In the genomic region with DNA sequence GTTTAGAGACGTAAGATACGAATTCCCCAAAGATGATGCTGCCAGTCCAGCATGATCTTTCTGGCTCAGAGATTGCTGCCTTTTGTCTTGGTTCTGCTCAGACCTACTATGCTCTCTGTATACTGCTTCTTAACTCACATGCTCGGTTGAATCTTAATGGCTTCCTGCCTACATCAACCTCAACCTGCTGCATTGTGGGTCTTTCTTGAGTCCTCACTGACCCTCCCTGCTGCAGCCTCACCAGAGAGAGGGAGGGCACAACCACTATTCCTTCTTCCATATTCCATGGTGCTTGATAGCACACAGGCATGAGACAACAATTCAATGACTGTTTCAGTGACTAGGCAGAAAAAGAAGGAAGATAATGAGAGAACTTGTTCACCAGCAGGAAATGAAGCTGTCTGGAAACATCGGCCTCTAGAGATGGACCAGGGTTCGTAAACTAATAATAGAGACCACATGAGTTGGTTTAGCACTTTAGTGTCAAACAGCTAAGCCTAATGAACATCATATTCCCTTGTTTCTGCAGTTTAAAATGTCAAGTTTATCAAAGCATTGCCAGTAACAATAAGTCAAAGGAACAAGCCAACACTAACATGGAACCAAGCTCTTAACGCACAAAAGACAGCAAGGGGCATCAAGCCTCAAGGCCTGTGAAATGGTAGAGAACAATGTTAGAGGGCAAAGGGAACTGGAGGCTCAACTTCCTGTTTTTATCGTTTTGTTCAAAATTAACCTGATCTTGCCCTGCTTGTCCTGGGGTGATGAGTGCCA, we compare ENCODE assay signal across 1 cellular context.
TF ChIP-seq lines count a peak whose summit lies in the region.

No MANE protein-coding gene starts in this region.

TF ChIP-seq in K562, 482 proteins besides CTCF, POLR2A, EP300 and RAD21 (continued from another document and continues in another):
- TF ChIP-seq JUND (IDR thresholded peaks at IDR 0.05; ENCODE audit: borderline replicate concordance, low read depth, low read length), result no peak
- peak; percentile 75; the same call in 2 of the 3 replicates for TF ChIP-seq JUND (tag; IDR thresholded peaks at IDR 0.05; ENCODE audit: borderline replicate concordance, low read depth, low read length)
- peak; percentile 73; the same call in 1 of the 2 replicates for TF ChIP-seq CUX1 (CRISPR knock-in tag; IDR thresholded peaks at IDR 0.05)
- TF ChIP-seq POLR3A (IDR thresholded peaks at IDR 0.05; ENCODE audit: borderline replicate concordance, extremely low read depth, insufficient read depth, insufficient read length), result no peak
- no peak for TF ChIP-seq STAG1 (CRISPR knock-in tag; IDR thresholded peaks at IDR 0.05; ENCODE audit: borderline replicate concordance)
- peak; percentile 84 for TF ChIP-seq EHMT2 (IDR thresholded peaks at IDR 0.05)
- TF ChIP-seq CXXC5 (CRISPR knock-in tag; IDR thresholded peaks at IDR 0.05), result 0 out of 2 replicates have a peak, but pooled peaks have one; percentile 44
- peak; percentile 71; the same call in 1 of the 2 replicates for TF ChIP-seq KLF6 (CRISPR knock-in tag; IDR thresholded peaks at IDR 0.05; ENCODE audit: borderline replicate concordance)
- TF ChIP-seq ZNF766 (CRISPR knock-in tag; conservative IDR thresholded peaks at IDR 0.05), result peak; percentile 82; the same call in 1 of the 2 replicates
- no peak for TF ChIP-seq CHD4 (IDR thresholded peaks at IDR 0.05; ENCODE audit: insufficient read depth, insufficient replicate concordance, low read depth, low read length, poor library complexity, severe bottlenecking)
- TF ChIP-seq PHF20 (IDR thresholded peaks at IDR 0.05; ENCODE audit: partially characterized antibody), result no peak
- no peak for TF ChIP-seq ATF2 (CRISPR knock-in tag; IDR thresholded peaks at IDR 0.05)
- TF ChIP-seq GABPA (tag; conservative IDR thresholded peaks at IDR 0.05; ENCODE audit: low read depth), result peak; percentile 50
- TF ChIP-seq, protein P1, sequence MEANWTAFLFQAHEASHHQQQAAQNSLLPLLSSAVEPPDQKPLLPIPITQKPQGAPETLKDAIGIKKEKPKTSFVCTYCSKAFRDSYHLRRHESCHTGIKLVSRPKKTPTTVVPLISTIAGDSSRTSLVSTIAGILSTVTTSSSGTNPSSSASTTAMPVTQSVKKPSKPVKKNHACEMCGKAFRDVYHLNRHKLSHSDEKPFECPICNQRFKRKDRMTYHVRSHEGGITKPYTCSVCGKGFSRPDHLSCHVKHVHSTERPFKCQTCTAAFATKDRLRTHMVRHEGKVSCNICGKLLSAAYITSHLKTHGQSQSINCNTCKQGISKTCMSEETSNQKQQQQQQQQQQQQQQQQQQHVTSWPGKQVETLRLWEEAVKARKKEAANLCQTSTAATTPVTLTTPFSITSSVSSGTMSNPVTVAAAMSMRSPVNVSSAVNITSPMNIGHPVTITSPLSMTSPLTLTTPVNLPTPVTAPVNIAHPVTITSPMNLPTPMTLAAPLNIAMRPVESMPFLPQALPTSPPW (CRISPR knock-in tag; IDR thresholded peaks at IDR 0.05), result peak; percentile 49; the same call in 1 of the 2 replicates
- 0 out of 2 replicates have a peak, but pooled peaks have one; percentile 20 for TF ChIP-seq ETV1 (tag; conservative IDR thresholded peaks at IDR 0.05; ENCODE audit: low read depth)
- no peak for TF ChIP-seq KDM2B (CRISPR knock-in tag; IDR thresholded peaks at IDR 0.05)
- TF ChIP-seq, protein P2, sequence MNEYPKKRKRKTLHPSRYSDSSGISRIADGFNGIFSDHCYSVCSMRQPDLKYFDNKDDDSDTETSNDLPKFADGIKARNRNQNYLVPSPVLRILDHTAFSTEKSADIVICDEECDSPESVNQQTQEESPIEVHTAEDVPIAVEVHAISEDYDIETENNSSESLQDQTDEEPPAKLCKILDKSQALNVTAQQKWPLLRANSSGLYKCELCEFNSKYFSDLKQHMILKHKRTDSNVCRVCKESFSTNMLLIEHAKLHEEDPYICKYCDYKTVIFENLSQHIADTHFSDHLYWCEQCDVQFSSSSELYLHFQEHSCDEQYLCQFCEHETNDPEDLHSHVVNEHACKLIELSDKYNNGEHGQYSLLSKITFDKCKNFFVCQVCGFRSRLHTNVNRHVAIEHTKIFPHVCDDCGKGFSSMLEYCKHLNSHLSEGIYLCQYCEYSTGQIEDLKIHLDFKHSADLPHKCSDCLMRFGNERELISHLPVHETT (CRISPR knock-in tag; conservative IDR thresholded peaks at IDR 0.05 in 1 of 2, IDR thresholded peaks at IDR 0.05 in 1 of 2), result peak in 1 of 2 experiments; percentile 94; a peak in 2 of 4 replicates
- TF ChIP-seq ELF2 (CRISPR knock-in tag; IDR thresholded peaks at IDR 0.05), result peak; percentile 57; the same call in 1 of the 2 replicates
- TF ChIP-seq NFE2 (IDR thresholded peaks at IDR 0.05; ENCODE audit: low read depth), result peak; percentile 96
- peak; percentile 45; the same call in 1 of the 2 replicates for TF ChIP-seq PTTG1 (tag; IDR thresholded peaks at IDR 0.05; ENCODE audit: low read depth)
- TF ChIP-seq ZKSCAN1 (IDR thresholded peaks at IDR 0.05; ENCODE audit: low read depth, low read length), result peak; percentile 90
- TF ChIP-seq CTBP1 (IDR thresholded peaks at IDR 0.05; ENCODE audit: borderline replicate concordance), result 0 out of 2 replicates have a peak, but pooled peaks have one; percentile 33
- TF ChIP-seq, protein P3, sequence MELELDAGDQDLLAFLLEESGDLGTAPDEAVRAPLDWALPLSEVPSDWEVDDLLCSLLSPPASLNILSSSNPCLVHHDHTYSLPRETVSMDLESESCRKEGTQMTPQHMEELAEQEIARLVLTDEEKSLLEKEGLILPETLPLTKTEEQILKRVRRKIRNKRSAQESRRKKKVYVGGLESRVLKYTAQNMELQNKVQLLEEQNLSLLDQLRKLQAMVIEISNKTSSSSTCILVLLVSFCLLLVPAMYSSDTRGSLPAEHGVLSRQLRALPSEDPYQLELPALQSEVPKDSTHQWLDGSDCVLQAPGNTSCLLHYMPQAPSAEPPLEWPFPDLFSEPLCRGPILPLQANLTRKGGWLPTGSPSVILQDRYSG (tag; conservative IDR thresholded peaks at IDR 0.05; ENCODE audit: low read depth), result peak; percentile 91
- TF ChIP-seq TAF7 (tag; IDR thresholded peaks at IDR 0.05), result peak; percentile 7; the same call in 1 of the 2 replicates
- TF ChIP-seq ZKSCAN8 (CRISPR knock-in tag; IDR thresholded peaks at IDR 0.05), result peak; percentile 84; the same call in 1 of the 2 replicates
- TF ChIP-seq FOSL1 (tag; conservative IDR thresholded peaks at IDR 0.05), result 0 out of 2 replicates have a peak, but pooled peaks have one; percentile 42
- no peak for TF ChIP-seq SIN3A (IDR thresholded peaks at IDR 0.05; ENCODE audit: borderline replicate concordance in 2 of 2, control insufficient read depth in 1 of 2, low read depth in 2 of 2, low read length in 2 of 2)
- TF ChIP-seq HEY1 (CRISPR knock-in tag; IDR thresholded peaks at IDR 0.05; ENCODE audit: borderline replicate concordance), result no peak
- TF ChIP-seq ZNF175 (CRISPR knock-in tag; IDR thresholded peaks at IDR 0.05; ENCODE audit: low read depth), result peak; percentile 58; the same call in 1 of the 2 replicates
- TF ChIP-seq, protein P4, sequence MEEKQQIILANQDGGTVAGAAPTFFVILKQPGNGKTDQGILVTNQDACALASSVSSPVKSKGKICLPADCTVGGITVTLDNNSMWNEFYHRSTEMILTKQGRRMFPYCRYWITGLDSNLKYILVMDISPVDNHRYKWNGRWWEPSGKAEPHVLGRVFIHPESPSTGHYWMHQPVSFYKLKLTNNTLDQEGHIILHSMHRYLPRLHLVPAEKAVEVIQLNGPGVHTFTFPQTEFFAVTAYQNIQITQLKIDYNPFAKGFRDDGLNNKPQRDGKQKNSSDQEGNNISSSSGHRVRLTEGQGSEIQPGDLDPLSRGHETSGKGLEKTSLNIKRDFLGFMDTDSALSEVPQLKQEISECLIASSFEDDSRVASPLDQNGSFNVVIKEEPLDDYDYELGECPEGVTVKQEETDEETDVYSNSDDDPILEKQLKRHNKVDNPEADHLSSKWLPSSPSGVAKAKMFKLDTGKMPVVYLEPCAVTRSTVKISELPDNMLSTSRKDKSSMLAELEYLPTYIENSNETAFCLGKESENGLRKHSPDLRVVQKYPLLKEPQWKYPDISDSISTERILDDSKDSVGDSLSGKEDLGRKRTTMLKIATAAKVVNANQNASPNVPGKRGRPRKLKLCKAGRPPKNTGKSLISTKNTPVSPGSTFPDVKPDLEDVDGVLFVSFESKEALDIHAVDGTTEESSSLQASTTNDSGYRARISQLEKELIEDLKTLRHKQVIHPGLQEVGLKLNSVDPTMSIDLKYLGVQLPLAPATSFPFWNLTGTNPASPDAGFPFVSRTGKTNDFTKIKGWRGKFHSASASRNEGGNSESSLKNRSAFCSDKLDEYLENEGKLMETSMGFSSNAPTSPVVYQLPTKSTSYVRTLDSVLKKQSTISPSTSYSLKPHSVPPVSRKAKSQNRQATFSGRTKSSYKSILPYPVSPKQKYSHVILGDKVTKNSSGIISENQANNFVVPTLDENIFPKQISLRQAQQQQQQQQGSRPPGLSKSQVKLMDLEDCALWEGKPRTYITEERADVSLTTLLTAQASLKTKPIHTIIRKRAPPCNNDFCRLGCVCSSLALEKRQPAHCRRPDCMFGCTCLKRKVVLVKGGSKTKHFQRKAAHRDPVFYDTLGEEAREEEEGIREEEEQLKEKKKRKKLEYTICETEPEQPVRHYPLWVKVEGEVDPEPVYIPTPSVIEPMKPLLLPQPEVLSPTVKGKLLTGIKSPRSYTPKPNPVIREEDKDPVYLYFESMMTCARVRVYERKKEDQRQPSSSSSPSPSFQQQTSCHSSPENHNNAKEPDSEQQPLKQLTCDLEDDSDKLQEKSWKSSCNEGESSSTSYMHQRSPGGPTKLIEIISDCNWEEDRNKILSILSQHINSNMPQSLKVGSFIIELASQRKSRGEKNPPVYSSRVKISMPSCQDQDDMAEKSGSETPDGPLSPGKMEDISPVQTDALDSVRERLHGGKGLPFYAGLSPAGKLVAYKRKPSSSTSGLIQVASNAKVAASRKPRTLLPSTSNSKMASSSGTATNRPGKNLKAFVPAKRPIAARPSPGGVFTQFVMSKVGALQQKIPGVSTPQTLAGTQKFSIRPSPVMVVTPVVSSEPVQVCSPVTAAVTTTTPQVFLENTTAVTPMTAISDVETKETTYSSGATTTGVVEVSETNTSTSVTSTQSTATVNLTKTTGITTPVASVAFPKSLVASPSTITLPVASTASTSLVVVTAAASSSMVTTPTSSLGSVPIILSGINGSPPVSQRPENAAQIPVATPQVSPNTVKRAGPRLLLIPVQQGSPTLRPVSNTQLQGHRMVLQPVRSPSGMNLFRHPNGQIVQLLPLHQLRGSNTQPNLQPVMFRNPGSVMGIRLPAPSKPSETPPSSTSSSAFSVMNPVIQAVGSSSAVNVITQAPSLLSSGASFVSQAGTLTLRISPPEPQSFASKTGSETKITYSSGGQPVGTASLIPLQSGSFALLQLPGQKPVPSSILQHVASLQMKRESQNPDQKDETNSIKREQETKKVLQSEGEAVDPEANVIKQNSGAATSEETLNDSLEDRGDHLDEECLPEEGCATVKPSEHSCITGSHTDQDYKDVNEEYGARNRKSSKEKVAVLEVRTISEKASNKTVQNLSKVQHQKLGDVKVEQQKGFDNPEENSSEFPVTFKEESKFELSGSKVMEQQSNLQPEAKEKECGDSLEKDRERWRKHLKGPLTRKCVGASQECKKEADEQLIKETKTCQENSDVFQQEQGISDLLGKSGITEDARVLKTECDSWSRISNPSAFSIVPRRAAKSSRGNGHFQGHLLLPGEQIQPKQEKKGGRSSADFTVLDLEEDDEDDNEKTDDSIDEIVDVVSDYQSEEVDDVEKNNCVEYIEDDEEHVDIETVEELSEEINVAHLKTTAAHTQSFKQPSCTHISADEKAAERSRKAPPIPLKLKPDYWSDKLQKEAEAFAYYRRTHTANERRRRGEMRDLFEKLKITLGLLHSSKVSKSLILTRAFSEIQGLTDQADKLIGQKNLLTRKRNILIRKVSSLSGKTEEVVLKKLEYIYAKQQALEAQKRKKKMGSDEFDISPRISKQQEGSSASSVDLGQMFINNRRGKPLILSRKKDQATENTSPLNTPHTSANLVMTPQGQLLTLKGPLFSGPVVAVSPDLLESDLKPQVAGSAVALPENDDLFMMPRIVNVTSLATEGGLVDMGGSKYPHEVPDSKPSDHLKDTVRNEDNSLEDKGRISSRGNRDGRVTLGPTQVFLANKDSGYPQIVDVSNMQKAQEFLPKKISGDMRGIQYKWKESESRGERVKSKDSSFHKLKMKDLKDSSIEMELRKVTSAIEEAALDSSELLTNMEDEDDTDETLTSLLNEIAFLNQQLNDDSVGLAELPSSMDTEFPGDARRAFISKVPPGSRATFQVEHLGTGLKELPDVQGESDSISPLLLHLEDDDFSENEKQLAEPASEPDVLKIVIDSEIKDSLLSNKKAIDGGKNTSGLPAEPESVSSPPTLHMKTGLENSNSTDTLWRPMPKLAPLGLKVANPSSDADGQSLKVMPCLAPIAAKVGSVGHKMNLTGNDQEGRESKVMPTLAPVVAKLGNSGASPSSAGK (IDR thresholded peaks at IDR 0.05), result peak; percentile 62
